ENCODE assay signal across 8 cellular contexts in the genomic region with DNA sequence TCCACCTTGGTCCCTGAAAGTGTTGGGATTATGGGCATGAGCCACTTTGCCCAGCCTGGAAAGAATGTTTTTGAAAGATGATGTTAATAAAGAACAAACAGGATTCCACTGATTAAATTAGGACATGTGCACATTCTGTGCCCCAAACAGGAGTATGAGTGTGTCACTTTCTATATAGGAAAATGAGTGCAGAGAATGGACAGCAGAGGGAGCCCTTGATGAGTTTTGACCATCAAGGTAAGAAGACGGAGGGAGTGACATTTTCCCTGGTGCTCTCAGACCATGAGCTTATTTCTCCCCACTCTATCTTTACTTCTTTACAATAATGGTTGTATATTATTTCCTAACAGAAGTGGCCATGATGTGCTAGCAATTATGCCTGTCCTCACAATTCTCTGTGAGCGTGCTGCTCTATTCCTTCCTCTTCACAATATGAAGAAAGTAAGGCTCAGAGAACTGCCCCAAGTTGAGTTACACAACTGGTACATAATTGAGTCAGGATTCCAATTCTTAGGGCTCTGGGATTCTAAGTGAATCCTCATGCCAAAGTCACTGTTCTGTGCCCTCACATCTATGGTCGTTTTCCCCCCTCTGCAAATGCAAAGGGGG. TPM values are rescaled to one million over a fixed set of nuclear protein-coding genes. Genes with fewer than 3 reads are reported as not detected.
DNase-seq lines count a peak whose midpoint lies in the region; ATAC-seq, FAIRE-seq and TF ChIP-seq lines count a peak whose summit lies in the region.

No MANE protein-coding gene starts in this region.

- H3K4me1 Mint-ChIP-seq in activated CD8-positive, alpha-beta T cell treated with anti-CD3 and anti-CD28 coated beads for 36 hours (ENCODE audit: low read depth) = no peaks in the 10 kb centered on the region
- H3K4me1 Mint-ChIP-seq in nephron = peaks cover 25% of the 10 kb centered on the region

- TF ChIP-seq CTCF in AG10803 (conservative IDR thresholded peaks at IDR 0.05; ENCODE audit: low read length) = peak; percentile 89
- peak; percentile 77 for TF ChIP-seq CTCF in activated CD8-positive, alpha-beta T cell treated with anti-CD3 and anti-CD28 coated beads for 36 hours (IDR thresholded peaks at IDR 0.05)
- TF ChIP-seq CTCF in fibroblast of mammary gland (conservative IDR thresholded peaks at IDR 0.05; ENCODE audit: control insufficient read depth, insufficient read depth, low read depth, low read length) = peak; percentile 82
- TF ChIP-seq CTCF in nephron (IDR thresholded peaks at IDR 0.05; ENCODE audit: unreplicated experiment in 3 of 3) = peak; percentile 77 to 89 (median 85)

- POLR2A ChIA-PET in activated CD8-positive, alpha-beta T cell treated with anti-CD3 and anti-CD28 coated beads for 36 hours (lab: Charles Lee) = interaction anchor here (1.4 kb wide), 1 partner anchor 147 kb away, joined by 5 read pairs; no protein-coding TSS in a partner anchor

- peak; percentile 60 for ATAC-seq in HG03520 (IDR thresholded peaks at IDR 0.05; ENCODE audit: unreplicated experiment)
- peak; percentile 79 for ATAC-seq in activated CD8-positive, alpha-beta T cell treated with anti-CD3 and anti-CD28 coated beads for 36 hours
- no peak for ATAC-seq in GM21737 (IDR thresholded peaks at IDR 0.05; ENCODE audit: unreplicated experiment)

- FAIRE-seq in GM18507 (lab: Jason Lieb, UNC) = peak; percentile 89

- CTCF ChIA-PET in activated CD8-positive, alpha-beta T cell treated with anti-CD3 and anti-CD28 coated beads for 36 hours (lab: Charles Lee) = interaction anchor here (0.6 to 13.5 kb wide), 33 partner anchors 11 to 1238 kb away, joined by 3 to 311 read pairs (median 3); partner anchors contain the start of gene RPL37A

- H3K4me3 ChIP-seq in AG10803 (ENCODE audit: low read length) (no peak overlapping the region), fibroblast of mammary gland (ENCODE audit: control insufficient read depth, low read depth, low read length) (no peak overlapping the region)

- H3K4me3 Mint-ChIP-seq in activated CD8-positive, alpha-beta T cell treated with anti-CD3 and anti-CD28 coated beads for 36 hours = no peak overlapping the region
- no peak overlapping the region for H3K4me3 Mint-ChIP-seq in nephron

- H3K27ac Mint-ChIP-seq in activated CD8-positive, alpha-beta T cell treated with anti-CD3 and anti-CD28 coated beads for 36 hours = no peak overlapping the region
- H3K27ac Mint-ChIP-seq in nephron = peak overlapping the region in 2 of 3 experiments; percentile 33 to 66

- H3K9me3 Mint-ChIP-seq in activated CD8-positive, alpha-beta T cell treated with anti-CD3 and anti-CD28 coated beads for 36 hours = no peaks in the 10 kb centered on the region
- H3K9me3 Mint-ChIP-seq in nephron = no peaks in the 10 kb centered on the region

- H3K36me3 Mint-ChIP-seq in activated CD8-positive, alpha-beta T cell treated with anti-CD3 and anti-CD28 coated beads for 36 hours (ENCODE audit: low read depth) = peaks cover 15% of the 10 kb centered on the region
- peaks cover 2% of the 10 kb centered on the region for H3K36me3 Mint-ChIP-seq in nephron (ENCODE audit: low read depth)

- DNase-seq in AG10803 (ENCODE audit: low read depth) (peak; percentile 81), GM18507 (ENCODE audit: extremely low spot score, insufficient read length, low read depth) (no peak), NCI-H69 (lab: John Stamatoyannopoulos, UW) (peak; percentile 84), fibroblast of mammary gland (ENCODE audit: low read depth) (peak; percentile 88)
- DNase-seq in activated CD8-positive, alpha-beta T cell treated with anti-CD3 and anti-CD28 coated beads for 36 hours = peak; percentile 82

- intact Hi-C loops in activated CD8-positive, alpha-beta T cell treated with anti-CD3 and anti-CD28 coated beads for 36 hours (cut with micrococcal nuclease) = loop anchor here (1.0 kb wide), 1 partner anchor 147 kb away; no protein-coding TSS in a partner anchor

- no peaks in the 10 kb centered on the region for H3K27me3 Mint-ChIP-seq in activated CD8-positive, alpha-beta T cell treated with anti-CD3 and anti-CD28 coated beads for 36 hours
- no peaks in the 10 kb centered on the region for H3K27me3 Mint-ChIP-seq in nephron (ENCODE audit: low read depth)

RNA-seq across cellular contexts. Expression of gene RPL37A, which starts 20.6 kb away (rescaled TPM):
- 1,000 to 10,000 TPM; 4,110 to 4,316 TPM for total RNA-seq in activated CD8-positive, alpha-beta T cell treated with anti-CD3 and anti-CD28 coated beads for 36 hours
